In the genomic region with DNA sequence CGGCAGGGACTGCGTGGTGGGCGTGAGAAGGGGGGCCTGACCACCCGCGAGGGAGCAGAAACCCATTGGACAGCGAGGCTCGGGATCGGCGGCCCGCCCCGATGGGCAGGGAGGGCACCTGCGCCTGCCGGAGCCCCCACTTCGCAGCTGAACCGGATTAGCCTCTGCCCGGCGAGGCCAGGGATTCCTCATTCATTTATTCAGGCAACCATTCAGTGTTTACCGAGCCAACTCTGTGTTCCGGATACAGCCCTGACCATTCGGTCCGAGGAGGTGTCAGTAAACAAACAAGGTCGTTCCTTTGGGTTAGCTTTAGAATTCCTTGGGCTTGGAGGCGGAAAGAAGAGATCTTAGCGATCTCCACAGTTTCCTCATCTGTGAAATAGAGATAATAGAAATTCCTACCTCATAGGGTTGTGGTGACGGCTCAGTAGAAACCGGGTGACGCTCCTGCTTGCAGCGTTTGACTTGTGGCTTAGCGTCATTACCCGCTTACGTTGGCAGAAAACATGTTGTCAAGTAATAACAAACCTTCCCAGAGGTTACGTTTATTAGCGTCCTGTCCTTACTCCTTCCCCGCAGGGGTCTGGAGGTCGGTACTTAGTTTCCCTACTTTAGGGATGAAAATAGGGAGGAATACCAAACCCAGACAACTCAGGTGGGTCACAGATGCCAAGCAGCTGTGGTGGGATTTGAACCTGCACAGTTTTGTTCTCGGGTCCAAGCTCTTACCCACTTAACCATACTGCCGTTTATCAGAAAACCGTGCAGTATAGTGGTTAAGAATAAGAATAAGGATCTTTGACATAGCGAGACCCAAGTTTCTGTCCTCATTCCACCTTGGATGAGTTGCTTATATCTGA, we compare ENCODE assay signal across 8 cellular contexts. TPM values are rescaled to one million over a fixed set of nuclear protein-coding genes. Genes with fewer than 3 reads are reported as not detected.
DNase-seq lines count a peak whose midpoint lies in the region; ATAC-seq and TF ChIP-seq lines count a peak whose summit lies in the region.

No MANE protein-coding gene starts in this region.

- no peak for TF ChIP-seq CTCF in WTC11 (IDR thresholded peaks at IDR 0.05)

- H3K27ac ChIP-seq in caudate nucleus (ENCODE audit: low read depth, low read length) = peak overlapping the region; percentile 93

- CTCF ChIA-PET in WTC11 (lab: Charles Lee) = interaction anchor here (1.0 to 1.5 kb wide), 5 partner anchors 23 to 114 kb away, joined by 3 to 6 read pairs (median 4); partner anchors contain the start of gene EEF2K

- H3K36me3 Mint-ChIP-seq in WTC11 = peaks cover 5% of the 10 kb centered on the region; the same call in 1 of the 2 replicates

- H3K4me1 Mint-ChIP-seq in WTC11 = peaks cover 26% of the 10 kb centered on the region

- H3K27ac Mint-ChIP-seq in WTC11 = peak overlapping the region; percentile 99

- H3K27me3 Mint-ChIP-seq in WTC11 (ENCODE audit: low read depth) = no peaks in the 10 kb centered on the region

- peak; percentile 75 for DNase-seq in NCI-H2196 treated with DMSO at 0.1 percent for 48 hours (lab: John Stamatoyannopoulos, UW; ENCODE audit: unreplicated experiment)
- DNase-seq in WTC11 (ENCODE audit: low spot score) = peak; percentile 72
- DNase-seq in caudate nucleus (lab: John Stamatoyannopoulos, UW) = peak in 54 of 61 donors; percentile 2 to 88 (median 52)
- DNase-seq in islet precursor cell = peak; percentile 87
- peak; percentile 55 for DNase-seq in stimulated activated CD4-positive, alpha-beta T cell treated with anti-CD3 and anti-CD28 coated beads, Interleukin-12 subunit alpha, Interleukin-12 subunit beta, amount 100 ng/mL, for 4 hours

- peak; percentile 39 for ATAC-seq in GM18511 (IDR thresholded peaks at IDR 0.05; ENCODE audit: unreplicated experiment)
- ATAC-seq in HG03103 (IDR thresholded peaks at IDR 0.05; ENCODE audit: low read depth, unreplicated experiment) = peak; percentile 31
- peak; percentile 17 for ATAC-seq in WTC11
- ATAC-seq in HG03095 (IDR thresholded peaks at IDR 0.05; ENCODE audit: unreplicated experiment) = no peak

- H3K9me3 Mint-ChIP-seq in WTC11 = no peaks in the 10 kb centered on the region

- H3K4me3 Mint-ChIP-seq in WTC11 = peak overlapping the region; percentile 94

- POLR2A ChIA-PET in WTC11 (lab: Charles Lee) = interaction anchor here (0.6 to 1.0 kb wide), 2 partner anchors 56 to 107 kb away, joined by 3 read pairs; no protein-coding TSS in a partner anchor

TF ChIP-seq in WTC11, 78 proteins besides CTCF, POLR2A, EP300 and RAD21 (continues in another document):
- TF ChIP-seq NFATC4 (CRISPR knock-in tag; IDR thresholded peaks at IDR 0.05) = peak; percentile 50; the same call in 1 of the 2 replicates
- TF ChIP-seq, protein P1, sequence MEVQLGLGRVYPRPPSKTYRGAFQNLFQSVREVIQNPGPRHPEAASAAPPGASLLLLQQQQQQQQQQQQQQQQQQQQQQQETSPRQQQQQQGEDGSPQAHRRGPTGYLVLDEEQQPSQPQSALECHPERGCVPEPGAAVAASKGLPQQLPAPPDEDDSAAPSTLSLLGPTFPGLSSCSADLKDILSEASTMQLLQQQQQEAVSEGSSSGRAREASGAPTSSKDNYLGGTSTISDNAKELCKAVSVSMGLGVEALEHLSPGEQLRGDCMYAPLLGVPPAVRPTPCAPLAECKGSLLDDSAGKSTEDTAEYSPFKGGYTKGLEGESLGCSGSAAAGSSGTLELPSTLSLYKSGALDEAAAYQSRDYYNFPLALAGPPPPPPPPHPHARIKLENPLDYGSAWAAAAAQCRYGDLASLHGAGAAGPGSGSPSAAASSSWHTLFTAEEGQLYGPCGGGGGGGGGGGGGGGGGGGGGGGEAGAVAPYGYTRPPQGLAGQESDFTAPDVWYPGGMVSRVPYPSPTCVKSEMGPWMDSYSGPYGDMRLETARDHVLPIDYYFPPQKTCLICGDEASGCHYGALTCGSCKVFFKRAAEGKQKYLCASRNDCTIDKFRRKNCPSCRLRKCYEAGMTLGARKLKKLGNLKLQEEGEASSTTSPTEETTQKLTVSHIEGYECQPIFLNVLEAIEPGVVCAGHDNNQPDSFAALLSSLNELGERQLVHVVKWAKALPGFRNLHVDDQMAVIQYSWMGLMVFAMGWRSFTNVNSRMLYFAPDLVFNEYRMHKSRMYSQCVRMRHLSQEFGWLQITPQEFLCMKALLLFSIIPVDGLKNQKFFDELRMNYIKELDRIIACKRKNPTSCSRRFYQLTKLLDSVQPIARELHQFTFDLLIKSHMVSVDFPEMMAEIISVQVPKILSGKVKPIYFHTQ (CRISPR knock-in tag; IDR thresholded peaks at IDR 0.05) = peak; percentile 82; the same call in 1 of the 2 replicates
- TF ChIP-seq KAT7 (CRISPR knock-in tag; IDR thresholded peaks at IDR 0.05; ENCODE audit: borderline replicate concordance) = no peak
- peak; percentile 73; the same call in 1 of the 2 replicates for TF ChIP-seq ZNF671 (CRISPR knock-in tag; IDR thresholded peaks at IDR 0.05)
- TF ChIP-seq, protein P2, sequence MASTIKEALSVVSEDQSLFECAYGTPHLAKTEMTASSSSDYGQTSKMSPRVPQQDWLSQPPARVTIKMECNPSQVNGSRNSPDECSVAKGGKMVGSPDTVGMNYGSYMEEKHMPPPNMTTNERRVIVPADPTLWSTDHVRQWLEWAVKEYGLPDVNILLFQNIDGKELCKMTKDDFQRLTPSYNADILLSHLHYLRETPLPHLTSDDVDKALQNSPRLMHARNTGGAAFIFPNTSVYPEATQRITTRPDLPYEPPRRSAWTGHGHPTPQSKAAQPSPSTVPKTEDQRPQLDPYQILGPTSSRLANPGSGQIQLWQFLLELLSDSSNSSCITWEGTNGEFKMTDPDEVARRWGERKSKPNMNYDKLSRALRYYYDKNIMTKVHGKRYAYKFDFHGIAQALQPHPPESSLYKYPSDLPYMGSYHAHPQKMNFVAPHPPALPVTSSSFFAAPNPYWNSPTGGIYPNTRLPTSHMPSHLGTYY (CRISPR knock-in tag; IDR thresholded peaks at IDR 0.05) = 0 out of 2 replicates have a peak, but pooled peaks have one; percentile 13
- TF ChIP-seq, protein P3, sequence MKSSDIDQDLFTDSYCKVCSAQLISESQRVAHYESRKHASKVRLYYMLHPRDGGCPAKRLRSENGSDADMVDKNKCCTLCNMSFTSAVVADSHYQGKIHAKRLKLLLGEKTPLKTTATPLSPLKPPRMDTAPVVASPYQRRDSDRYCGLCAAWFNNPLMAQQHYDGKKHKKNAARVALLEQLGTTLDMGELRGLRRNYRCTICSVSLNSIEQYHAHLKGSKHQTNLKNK (CRISPR knock-in tag; IDR thresholded peaks at IDR 0.05) = peak; percentile 59
- no peak for TF ChIP-seq ZNF281 (CRISPR knock-in tag; IDR thresholded peaks at IDR 0.05)
- TF ChIP-seq ZNF263 (CRISPR knock-in tag; IDR thresholded peaks at IDR 0.05; ENCODE audit: low read depth) = no peak
- TF ChIP-seq PRRX2 (CRISPR knock-in tag; IDR thresholded peaks at IDR 0.05) = peak; percentile 48
- peak; percentile 27; the same call in 1 of the 2 replicates for TF ChIP-seq SP1 (CRISPR knock-in tag; conservative IDR thresholded peaks at IDR 0.05)
- TF ChIP-seq EMX1 (CRISPR knock-in tag; IDR thresholded peaks at IDR 0.05) = 0 out of 2 replicates have a peak, but pooled peaks have one; percentile 77
- peak; percentile 10; the same call in 1 of the 2 replicates for TF ChIP-seq GABPB1 (CRISPR knock-in tag; IDR thresholded peaks at IDR 0.05)
- no peak for TF ChIP-seq USF1 (CRISPR knock-in tag; IDR thresholded peaks at IDR 0.05)

RNA-seq across cellular contexts. Expression of gene POLR3E, which starts 0.9 kb away (rescaled TPM):
- total RNA-seq in WTC11 (2021) = 62.2 to 73.5 TPM (median 68.0 TPM) in 3 replicates
